ENCODE assay signal across 10 cellular contexts in the genomic region with DNA sequence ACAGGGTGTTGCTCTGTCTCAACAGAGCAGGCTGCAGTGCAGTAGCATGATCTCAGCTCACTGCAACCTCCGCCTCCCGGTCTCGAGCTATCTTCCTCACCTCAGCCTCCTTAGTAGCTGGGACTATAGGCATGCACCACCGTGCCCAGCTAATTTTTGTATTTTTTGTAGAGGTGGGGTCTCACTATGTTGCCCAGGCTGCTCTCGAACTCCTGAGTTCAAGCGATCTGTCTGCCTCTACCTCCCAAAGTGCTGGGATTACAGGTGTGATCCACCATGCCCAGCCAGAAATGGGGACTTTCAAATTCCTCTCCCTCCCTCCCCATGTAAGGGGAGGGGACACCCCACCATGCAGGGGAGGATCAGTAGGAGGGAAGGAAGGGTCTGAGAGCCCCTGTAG. TPM values are rescaled to one million over a fixed set of nuclear protein-coding genes. Genes with fewer than 3 reads are reported as not detected.
DNase-seq lines count a peak whose midpoint lies in the region; ATAC-seq, FAIRE-seq and TF ChIP-seq lines count a peak whose summit lies in the region.
"Not testable (repeated sequence)": the region's sequence is repeated elsewhere in the genome, so short reads cannot be mapped to it uniquely, and the experiment has no call there.
"Had no signal": no experiment of that assay in that cellular context is flagged by ENCODE, and none has a peak within 500 bp of the region (broad histone marks: within the 10 kb centered on the region; RNA-seq: fewer than 3 reads in every experiment).

No MANE protein-coding gene starts in this region.

- not testable (repeated sequence) for H3K4ac ChIP-seq in IMR-90 (ENCODE audit: low read depth, low read length)

- not testable (repeated sequence) for H2AFZ ChIP-seq in IMR-90 (replicated peaks; ENCODE audit: low read length, poor library complexity)

- peaks cover 66% of the 10 kb centered on the region for H3K4me1 ChIP-seq in A549
- H3K4me1 ChIP-seq in IMR-90 (ENCODE audit: control insufficient read depth, insufficient read depth, low read length) = peaks cover 23% of the 10 kb centered on the region
- peaks cover 32 to 35% of the 10 kb centered on the region in 2 donors for H3K4me1 ChIP-seq in kidney (ENCODE audit: control insufficient read depth in 1 of 2, insufficient read depth in 1 of 2, low read depth in 1 of 2, low read length in 2 of 2)

- H3K4me3 ChIP-seq in A549; IMR-90 (ENCODE audit: insufficient read depth, low read depth, low read length): not testable (repeated sequence)
- peak overlapping the region in 1 of 2 donors; percentile 51 for H3K4me3 ChIP-seq in kidney (ENCODE audit: low read length in 2 of 2)

- not testable (repeated sequence) for H3K23ac ChIP-seq in IMR-90 (ENCODE audit: low read depth, low read length)

- not testable (repeated sequence) for H3K36me3 ChIP-seq in IMR-90 (ENCODE audit: control insufficient read depth, insufficient read depth, low read length); kidney (ENCODE audit: control insufficient read depth in 1 of 2, insufficient read depth in 2 of 2, low read length in 2 of 2)

- not testable (repeated sequence) for H3K27ac Mint-ChIP-seq in WTC11

- H3K9me3 Mint-ChIP-seq in WTC11 = not testable (repeated sequence)

- 90% methylated on average over 6 of the region's 6 CpGs for WGBS in A549 (ENCODE audit: missing lambda C conversion rate)
- no CpG with 5 or more reads among the region's 6 CpGs for WGBS in IMR-90 (ENCODE audit: extremely low coverage in 2 of 2, insufficient read length in 1 of 2), 2 experiments

- not testable (repeated sequence) for H3K56ac ChIP-seq in IMR-90 (ENCODE audit: extremely low read depth, insufficient read depth, low read length)

- not testable (repeated sequence) for TF ChIP-seq POLR2A in A549 (IDR thresholded peaks at IDR 0.05; ENCODE audit: low read length); IMR-90 (IDR thresholded peaks at IDR 0.05; ENCODE audit: low read depth, low read length)

- CTCF ChIA-PET in A549 (lab: Yijun Ruan, JAX) (interaction anchor here (0.8 to 2.5 kb wide), 6 partner anchors 9 to 243 kb away, joined by 3 to 17 read pairs (median 4); no protein-coding TSS in a partner anchor), IMR-90 (lab: Yijun Ruan, JAX) (interaction anchor here (0.8 kb wide), 1 partner anchor 1687 kb away, joined by 3 read pairs; no protein-coding TSS in a partner anchor), WTC11 (lab: Charles Lee) (interaction anchor here (0.7 to 2.0 kb wide), 3 partner anchors 23 to 93 kb away, joined by 3 to 4 read pairs (median 4); no protein-coding TSS in a partner anchor)

- not testable (repeated sequence) for H3K79me1 ChIP-seq in IMR-90 (ENCODE audit: low read depth in 1 of 2, low read length in 2 of 2)

- H4K5ac ChIP-seq in IMR-90 (ENCODE audit: low read depth, low read length) = not testable (repeated sequence)

- in situ Hi-C loops in IMR-90 (cut with MboI; ENCODE audit: low sequenced_read_pairs) = not testable (repeated sequence)

- peaks cover 18% of the 10 kb centered on the region for H3K9me1 ChIP-seq in IMR-90 (ENCODE audit: insufficient read depth, low read length)

- intact Hi-C loops in IMR-90 (cut with micrococcal nuclease); kidney (cut with DNase I): not testable (repeated sequence)

- H3K4me3 Mint-ChIP-seq in WTC11 = not testable (repeated sequence)

- H3K27me3 ChIP-seq in IMR-90 (ENCODE audit: control insufficient read depth, insufficient read depth, low read length) = peaks cover 16% of the 10 kb centered on the region

- POLR2A ChIA-PET in A549 (lab: Yijun Ruan, JAX) = interaction anchor here (2.0 kb wide), 1 partner anchor 141 kb away, joined by 10 read pairs; a partner anchor contains a TSS
- POLR2A ChIA-PET in IMR-90 (lab: Charles Lee; ENCODE audit: unreplicated experiment); WTC11 (lab: Charles Lee): not testable (repeated sequence)

- 0 out of 2 replicates have a peak overlapping the region, but pooled peaks have one; percentile 4 for H2AK5ac ChIP-seq in IMR-90 (ENCODE audit: low read depth, low read length)

- TF ChIP-seq CTCF in A549 (IDR thresholded peaks at IDR 0.05); IMR-90 (conservative IDR thresholded peaks at IDR 0.05; ENCODE audit: low read depth, low read length); WTC11 (IDR thresholded peaks at IDR 0.05); kidney (IDR thresholded peaks at IDR 0.05; ENCODE audit: borderline replicate concordance, extremely low read depth, insufficient read depth): not testable (repeated sequence)

- not testable (repeated sequence) for H2BK5ac ChIP-seq in IMR-90 (ENCODE audit: low read depth, low read length, poor library complexity, severe bottlenecking)

- not testable (repeated sequence) for H4K91ac ChIP-seq in IMR-90 (ENCODE audit: insufficient read depth, low read depth, low read length)

- not testable (repeated sequence) for H2BK20ac ChIP-seq in IMR-90 (ENCODE audit: low read depth, low read length)

- H3K27ac ChIP-seq in A549 (peak overlapping the region; percentile 96 to 97), kidney (ENCODE audit: low read depth in 2 of 2, low read length in 2 of 2) (peak overlapping the region; percentile 95 to 96)
- H3K27ac ChIP-seq in IMR-90 (ENCODE audit: insufficient read depth, low read length) = not testable (repeated sequence)

- H3K36me3 Mint-ChIP-seq in WTC11 = peaks cover 13% of the 10 kb centered on the region

- not testable (repeated sequence) for H2AK9ac ChIP-seq in IMR-90 (replicated peaks; ENCODE audit: low read depth, low read length, poor library complexity)

- not testable (repeated sequence) for H4K8ac ChIP-seq in IMR-90 (ENCODE audit: low read depth in 2 of 2, low read length in 2 of 2)

- BruUV-seq in IMR-90 (replicated peaks; lab: Mats Ljungman, UMichigan) = not testable (repeated sequence)

- H2BK15ac ChIP-seq in IMR-90 (ENCODE audit: low read depth, low read length) = not testable (repeated sequence)

- not testable (repeated sequence) for DNase-seq in A549 (ENCODE audit: low read depth in 1 of 2, low spot score in 1 of 2); IMR-90; WTC11 (ENCODE audit: low spot score); kidney; urothelium cell line (ENCODE audit: low spot score)

- H3K9me3 ChIP-seq in A549; IMR-90 (ENCODE audit: control insufficient read depth, insufficient read depth, low read length); kidney (ENCODE audit: control insufficient read depth in 1 of 2, low read length in 2 of 2): not testable (repeated sequence)

- FAIRE-seq in A549 (lab: Jason Lieb, UNC) (peak; percentile 13), urothelium cell line (lab: Jason Lieb, UNC) (peak; percentile 44)
- not testable (repeated sequence) for FAIRE-seq in kidney (lab: Jason Lieb, UNC)

- dilution Hi-C loops in IMR-90 (cut with HindIII; ENCODE audit: low sequenced_read_pairs, unreplicated experiment) = not testable (repeated sequence)

- not testable (repeated sequence) for TF ChIP-seq EP300 in A549 (IDR thresholded peaks at IDR 0.05)

- peaks cover 36% of the 10 kb centered on the region for H3K27me3 Mint-ChIP-seq in WTC11 (ENCODE audit: low read depth)

- not testable (repeated sequence) for H3K14ac ChIP-seq in IMR-90 (replicated peaks; ENCODE audit: low read depth, low read length)

- not testable (repeated sequence) for H4K20me1 ChIP-seq in IMR-90 (ENCODE audit: insufficient read depth, low read length)

- not testable (repeated sequence) for H2BK120ac ChIP-seq in IMR-90 (ENCODE audit: low read depth, low read length)

- not testable (repeated sequence) for H3K18ac ChIP-seq in IMR-90 (ENCODE audit: low read depth, low read length)

- not testable (repeated sequence) for ATAC-seq in A549; IMR-90 (ENCODE audit: low read depth); WTC11

- peak overlapping the region; percentile 85 for H3K4me2 ChIP-seq in A549
- H3K4me2 ChIP-seq in IMR-90 (ENCODE audit: low read depth, low read length) = not testable (repeated sequence)

- H3K4me1 Mint-ChIP-seq in WTC11 = peaks cover 23% of the 10 kb centered on the region

- not testable (repeated sequence) for TF ChIP-seq RAD21 in A549 (conservative IDR thresholded peaks at IDR 0.05 in 1 of 2, IDR thresholded peaks at IDR 0.05 in 1 of 2); IMR-90 (IDR thresholded peaks at IDR 0.05; ENCODE audit: low read length)

- H3K9ac ChIP-seq in IMR-90 (ENCODE audit: low read depth, low read length) = not testable (repeated sequence)
- peak overlapping the region in 1 of 2 donors; percentile 34 for H3K9ac ChIP-seq in kidney (ENCODE audit: low read length in 2 of 2)

TF ChIP-seq in WTC11, 78 proteins besides CTCF, POLR2A, EP300 and RAD21:
- peak; percentile 88 for TF ChIP-seq ZNF121 (CRISPR knock-in tag; IDR thresholded peaks at IDR 0.05)
TF ChIP-seq in WTC11: peak in this region for 1; not testable (repeated sequence) for 77.

RNA-seq across cellular contexts. Expression of a gene that starts 3.4 kb away (rescaled TPM):
- 114 and 158 TPM in 2 replicates for polyA plus RNA-seq in A549 (2011; rRNA removed)
- polyA plus RNA-seq in A549 (2012; cell fraction: cytosol; rRNA removed) = 109 and 154 TPM in 2 replicates
- polyA plus RNA-seq in A549 (2012; cell fraction: nucleus; rRNA removed) = 113 and 118 TPM in 2 replicates
- 83.8 to 104 TPM (median 90.7 TPM) in 3 replicates for polyA plus RNA-seq in A549 (2017; fragmentation: RNase III; extraction: RNeasy Plus Mini Kit Qiagen cat#74134 plus additional on column Dnase treatment)
- polyA minus RNA-seq in A549 (2011; rRNA and poly(A)+ RNA removed) = 292 and 372 TPM in 2 replicates
- 2.7 and 3.3 TPM in 2 replicates for total RNA-seq in IMR-90 (2012; rRNA removed)
- polyA plus RNA-seq in IMR-90 (2012; rRNA removed) = 2.3 and 3.1 TPM in 2 replicates
- polyA plus RNA-seq in IMR-90 (2012; cell fraction: cytosol; rRNA removed) = 1.7 and 3.2 TPM in 2 replicates
- 0.87 and 1.6 TPM in 2 replicates for polyA plus RNA-seq in IMR-90 (2012; cell fraction: nucleus; rRNA removed; ENCODE audit: low replicate concordance)
- 9.4 to 11.5 TPM (median 11.4 TPM) in 3 replicates for total RNA-seq in WTC11 (2021)
- 51.3 TPM for total RNA-seq in kidney
- polyA plus RNA-seq in kidney (ENCODE audit: insufficient read depth, low read depth, low replicate concordance) = 32.7 TPM
- total RNA-seq: CD4-positive, CD25-positive, alpha-beta regulatory T cell; CD8-positive, alpha-beta memory T cell; GM12878 had no signal
- polyA plus RNA-seq: CD14-positive monocyte; CD4-positive, alpha-beta memory T cell; CD4-positive, CD25-positive, alpha-beta regulatory T cell; CD8-positive, alpha-beta memory T cell had no signal
